ENCODE assay signal across 31 cellular contexts in the genomic region with DNA sequence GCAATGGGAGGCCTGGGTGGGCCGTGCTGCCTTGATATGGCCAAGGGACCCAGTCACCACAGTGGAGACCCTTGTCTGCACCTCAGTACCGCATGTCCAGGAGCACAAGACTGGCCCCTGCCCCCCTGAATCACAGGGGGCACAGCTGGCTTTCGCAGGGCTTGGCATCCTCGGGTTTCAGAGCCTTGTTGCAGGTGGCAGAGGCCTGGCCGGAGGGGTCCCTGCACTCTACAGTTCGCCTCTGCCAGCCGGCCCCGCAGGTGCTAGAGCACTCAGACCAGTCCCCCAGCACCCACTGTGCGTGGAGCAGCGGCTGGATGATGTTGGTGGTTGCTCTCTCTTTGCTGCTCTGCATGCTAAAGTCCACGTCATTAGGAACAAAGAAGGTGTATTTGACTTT. TPM values are rescaled to one million over a fixed set of nuclear protein-coding genes. Genes with fewer than 3 reads are reported as not detected.
"Had no signal": no experiment of that assay in that cellular context is flagged by ENCODE, and none has a peak within 500 bp of the region (broad histone marks: within the 10 kb centered on the region; RNA-seq: fewer than 3 reads in every experiment).

No MANE protein-coding gene starts in this region.

- ATAC-seq: heart right ventricle; left colon; left lung; lower lobe of right lung; naive thymus-derived CD8-positive, alpha-beta T cell; sciatic nerve; stimulated activated naive B cell treated with anti-CD40 and anti-IgM and Interleukin-4, amounts not matched to agents 10 μg/mL and 1 μg/mL and 100 μg/mL, for 72 hours; stimulated activated naive CD8-positive, alpha-beta T cell treated with anti-CD3 and anti-CD28 coated beads, Interleukin-15, Interleukin-2, amounts not matched to agents 100 U/mL and 50 U/mL, for 24 hours; upper lobe of right lung had no signal

- H3K27me3 ChIP-seq: heart right ventricle, ovary, right atrium auricular region, suprapubic skin, tibial artery, upper lobe of right lung had no signal

- H3K27ac ChIP-seq: heart right ventricle, hepatocyte, left lung, lower lobe of right lung, ovary, right atrium auricular region, skin epidermis, suprapubic skin, upper lobe of right lung had no signal

- H3K79me2 ChIP-seq: hepatocyte had no signal

- H3K27ac Mint-ChIP-seq: naive thymus-derived CD8-positive, alpha-beta T cell; nephron; progenitor cell of endocrine pancreas; stimulated activated naive B cell treated with anti-CD40 and anti-IgM and Interleukin-4, amounts not matched to agents 10 μg/mL and 1 μg/mL and 100 μg/mL, for 72 hours had no signal

- H3K4me3 Mint-ChIP-seq: naive thymus-derived CD8-positive, alpha-beta T cell; nephron; neural crest cell; stimulated activated naive B cell treated with anti-CD40 and anti-IgM and Interleukin-4, amounts not matched to agents 10 μg/mL and 1 μg/mL and 100 μg/mL, for 72 hours had no signal

- H2AFZ ChIP-seq: hepatocyte had no signal

- H3K36me3 Mint-ChIP-seq: naive thymus-derived CD8-positive, alpha-beta T cell; stimulated activated naive B cell treated with anti-CD40 and anti-IgM and Interleukin-4, amounts not matched to agents 10 μg/mL and 1 μg/mL and 100 μg/mL, for 72 hours had no signal

- H3K9me3 ChIP-seq: heart right ventricle, left lung, lower lobe of right lung, ovary, right atrium auricular region, suprapubic skin, thoracic aorta, tibial artery, upper lobe of right lung had no signal

- H3K36me3 ChIP-seq: heart right ventricle, left lung, lower lobe of right lung, ovary, right atrium auricular region, suprapubic skin, thoracic aorta, tibial artery, upper lobe of right lung had no signal

- H3K4me2 ChIP-seq: hepatocyte had no signal

- H3K4me3 ChIP-seq: heart right ventricle, hepatocyte, left lung, lower lobe of right lung, ovary, right atrium auricular region, skin epidermis, suprapubic skin, thoracic aorta, tibial artery, upper lobe of right lung had no signal

- FAIRE-seq: keratinocyte, urothelium cell line had no signal

- H3K9me3 Mint-ChIP-seq: naive thymus-derived CD8-positive, alpha-beta T cell; nephron; neural crest cell; stimulated activated naive B cell treated with anti-CD40 and anti-IgM and Interleukin-4, amounts not matched to agents 10 μg/mL and 1 μg/mL and 100 μg/mL, for 72 hours had no signal

- DNase-seq: heart right ventricle; kidney glomerular epithelial cell; left colon; left lung; lower lobe of right lung; mammary epithelial cell; mesenchymal stem cell; naive thymus-derived CD8-positive, alpha-beta T cell; ovary; stimulated activated CD4-positive, alpha-beta T cell treated with anti-CD3 and anti-CD28 coated beads, Interleukin-12 subunit alpha, Interleukin-12 subunit beta, amount 100 ng/mL, for 4 hours; stimulated activated CD4-positive, alpha-beta T cell treated with anti-CD3 and anti-CD28 coated beads, Interleukin-15, amount 100 ng/mL, for 24 hours; stimulated activated CD4-positive, alpha-beta T cell treated with anti-CD3 and anti-CD28 coated beads, Interleukin-2, amount 100 ng/mL, for 24 hours; stimulated activated CD4-positive, alpha-beta T cell treated with anti-CD3 and anti-CD28 coated beads, Interleukin-4, amount 100 ng/mL, for 1 hour; stimulated activated naive B cell treated with anti-CD40 and anti-IgM and Interleukin-4, amounts not matched to agents 10 μg/mL and 1 μg/mL and 100 μg/mL, for 72 hours; stimulated activated naive CD8-positive, alpha-beta T cell treated with anti-CD3 and anti-CD28 coated beads, Interleukin-15, Interleukin-2, amounts not matched to agents 100 U/mL and 50 U/mL, for 24 hours; tibial artery; trophoblast cell; upper lobe of right lung had no signal

RNA-seq across cellular contexts. Expression of a gene that starts 23.0 kb away (rescaled TPM):
- total RNA-seq: naive thymus-derived CD8-positive, alpha-beta T cell; pulmonary artery endothelial cell; renal cortical epithelial cell had no signal
- polyA plus RNA-seq: keratinocyte; mammary epithelial cell; naive thymus-derived CD8-positive, alpha-beta T cell had no signal

RNA-seq across cellular contexts. Expression of a gene that starts 43.0 kb away (rescaled TPM):
- polyA plus RNA-seq: naive thymus-derived CD8-positive, alpha-beta T cell had no signal
